1 cellular context compared by ENCODE assay signal in genomic region chr11:61828629-61829407, GRCh38.
A peak's percentile ranks its signal among the peaks of the same experiment; 100 is the strongest.
TF ChIP-seq lines count a peak whose summit lies in the region.

No MANE protein-coding gene starts in this region.

TF ChIP-seq in HepG2, 621 proteins besides CTCF, POLR2A, EP300 and RAD21 (continued from another document and continues in another):
- TF ChIP-seq ATF1 (CRISPR knock-in tag; IDR thresholded peaks at IDR 0.05): no peak
- TF ChIP-seq ZSCAN31 (CRISPR knock-in tag; IDR thresholded peaks at IDR 0.05; ENCODE audit: low read depth): no peak; the same call in 1 of the 2 replicates
- no peak for TF ChIP-seq SRSF1 (optimal IDR thresholded peaks at IDR 0.05; ENCODE audit: low read depth, low read length)
- TF ChIP-seq ZBTB42 (CRISPR knock-in tag; IDR thresholded peaks at IDR 0.05): no peak
- peak; percentile 58; the same call in 1 of the 2 replicates for TF ChIP-seq PHF21A (CRISPR knock-in tag; IDR thresholded peaks at IDR 0.05)
- TF ChIP-seq FOXK1 (CRISPR knock-in tag; IDR thresholded peaks at IDR 0.05; ENCODE audit: borderline replicate concordance, low read depth): no peak
- TF ChIP-seq ZNF780A (CRISPR knock-in tag; IDR thresholded peaks at IDR 0.05): no peak
- TF ChIP-seq MTA3 (CRISPR knock-in tag; IDR thresholded peaks at IDR 0.05): no peak
- TF ChIP-seq POLR2AphosphoS5 (IDR thresholded peaks at IDR 0.05; ENCODE audit: low read depth, low read length): no peak
- TF ChIP-seq, protein P1, sequence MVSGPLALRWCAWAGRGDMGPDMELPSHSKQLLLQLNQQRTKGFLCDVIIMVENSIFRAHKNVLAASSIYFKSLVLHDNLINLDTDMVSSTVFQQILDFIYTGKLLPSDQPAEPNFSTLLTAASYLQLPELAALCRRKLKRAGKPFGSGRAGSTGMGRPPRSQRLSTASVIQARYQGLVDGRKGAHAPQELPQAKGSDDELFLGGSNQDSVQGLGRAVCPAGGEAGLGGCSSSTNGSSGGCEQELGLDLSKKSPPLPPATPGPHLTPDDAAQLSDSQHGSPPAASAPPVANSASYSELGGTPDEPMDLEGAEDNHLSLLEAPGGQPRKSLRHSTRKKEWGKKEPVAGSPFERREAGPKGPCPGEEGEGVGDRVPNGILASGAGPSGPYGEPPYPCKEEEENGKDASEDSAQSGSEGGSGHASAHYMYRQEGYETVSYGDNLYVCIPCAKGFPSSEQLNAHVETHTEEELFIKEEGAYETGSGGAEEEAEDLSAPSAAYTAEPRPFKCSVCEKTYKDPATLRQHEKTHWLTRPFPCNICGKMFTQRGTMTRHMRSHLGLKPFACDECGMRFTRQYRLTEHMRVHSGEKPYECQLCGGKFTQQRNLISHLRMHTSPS (CRISPR knock-in tag; IDR thresholded peaks at IDR 0.05; ENCODE audit: low read depth): no peak
- TF ChIP-seq ARNT (IDR thresholded peaks at IDR 0.05): no peak
- no peak for TF ChIP-seq U2AF1 (optimal IDR thresholded peaks at IDR 0.05; ENCODE audit: low read depth, low read length)
- no peak for TF ChIP-seq MNT (IDR thresholded peaks at IDR 0.05)
- no peak for TF ChIP-seq DR1 (CRISPR knock-in tag; IDR thresholded peaks at IDR 0.05)
- TF ChIP-seq ZNF570 (CRISPR knock-in tag; IDR thresholded peaks at IDR 0.05; ENCODE audit: borderline replicate concordance): no peak
- TF ChIP-seq ZNF674 (CRISPR knock-in tag; IDR thresholded peaks at IDR 0.05; ENCODE audit: low read depth): no peak
- TF ChIP-seq NRL (CRISPR knock-in tag; IDR thresholded peaks at IDR 0.05; ENCODE audit: borderline replicate concordance): no peak; the same call in 1 of the 2 replicates
- peak; percentile 91 for TF ChIP-seq YY1 (IDR thresholded peaks at IDR 0.05; ENCODE audit: insufficient read depth, insufficient replicate concordance, low read depth, low read length)
- no peak for TF ChIP-seq MED13 (CRISPR knock-in tag; IDR thresholded peaks at IDR 0.05)
- no peak for TF ChIP-seq IRF2 (CRISPR knock-in tag; IDR thresholded peaks at IDR 0.05)
- TF ChIP-seq KDM4B (CRISPR knock-in tag; IDR thresholded peaks at IDR 0.05): no peak
- TF ChIP-seq, protein P2, sequence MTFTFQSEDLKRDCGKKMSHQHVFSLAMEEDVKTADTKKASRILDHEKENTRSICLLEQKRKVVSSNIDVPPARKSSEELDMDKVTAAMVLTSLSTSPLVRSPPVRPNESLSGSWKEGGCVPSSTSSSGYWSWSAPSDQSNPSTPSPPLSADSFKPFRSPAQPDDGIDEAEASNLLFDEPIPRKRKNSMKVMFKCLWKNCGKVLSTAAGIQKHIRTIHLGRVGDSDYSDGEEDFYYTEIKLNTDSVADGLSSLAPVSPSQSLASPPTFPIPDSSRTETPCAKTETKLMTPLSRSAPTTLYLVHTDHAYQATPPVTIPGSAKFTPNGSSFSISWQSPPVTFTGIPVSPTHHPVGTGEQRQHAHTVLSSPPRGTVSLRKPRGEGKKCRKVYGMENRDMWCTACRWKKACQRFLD (CRISPR knock-in tag; IDR thresholded peaks at IDR 0.05; ENCODE audit: borderline replicate concordance): no peak
- peak; percentile 20 for TF ChIP-seq RBM39 (IDR thresholded peaks at IDR 0.05; ENCODE audit: low read depth, low read length, poor library complexity, severe bottlenecking)
- no peak for TF ChIP-seq ZNF556 (CRISPR knock-in tag; IDR thresholded peaks at IDR 0.05; ENCODE audit: borderline replicate concordance)
- TF ChIP-seq NFE2 (CRISPR knock-in tag; IDR thresholded peaks at IDR 0.05): no peak
- no peak for TF ChIP-seq FOXP1 (IDR thresholded peaks at IDR 0.05)
- TF ChIP-seq FOXP1 (CRISPR knock-in tag; IDR thresholded peaks at IDR 0.05): no peak
- TF ChIP-seq ZBTB26 (CRISPR knock-in tag; IDR thresholded peaks at IDR 0.05; ENCODE audit: borderline replicate concordance): no peak
- TF ChIP-seq, protein P3, sequence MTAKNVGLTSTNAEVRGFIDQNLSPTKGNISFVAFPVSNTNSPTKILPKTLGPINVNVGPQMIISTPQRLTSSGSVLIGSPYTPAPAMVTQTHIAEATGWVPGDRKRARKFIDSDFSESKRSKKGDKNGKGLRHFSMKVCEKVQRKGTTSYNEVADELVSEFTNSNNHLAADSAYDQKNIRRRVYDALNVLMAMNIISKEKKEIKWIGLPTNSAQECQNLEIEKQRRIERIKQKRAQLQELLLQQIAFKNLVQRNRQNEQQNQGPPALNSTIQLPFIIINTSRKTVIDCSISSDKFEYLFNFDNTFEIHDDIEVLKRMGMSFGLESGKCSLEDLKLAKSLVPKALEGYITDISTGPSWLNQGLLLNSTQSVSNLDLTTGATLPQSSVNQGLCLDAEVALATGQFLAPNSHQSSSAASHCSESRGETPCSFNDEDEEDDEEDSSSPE (CRISPR knock-in tag; IDR thresholded peaks at IDR 0.05): no peak
- TF ChIP-seq ZNF614 (CRISPR knock-in tag; IDR thresholded peaks at IDR 0.05; ENCODE audit: borderline replicate concordance): no peak
- no peak for TF ChIP-seq SMAD9 (CRISPR knock-in tag; IDR thresholded peaks at IDR 0.05)
- TF ChIP-seq KDM2A (CRISPR knock-in tag; IDR thresholded peaks at IDR 0.05; ENCODE audit: borderline replicate concordance, low read depth): peak; percentile 74; the same call in 1 of the 2 replicates
- TF ChIP-seq, protein P4, sequence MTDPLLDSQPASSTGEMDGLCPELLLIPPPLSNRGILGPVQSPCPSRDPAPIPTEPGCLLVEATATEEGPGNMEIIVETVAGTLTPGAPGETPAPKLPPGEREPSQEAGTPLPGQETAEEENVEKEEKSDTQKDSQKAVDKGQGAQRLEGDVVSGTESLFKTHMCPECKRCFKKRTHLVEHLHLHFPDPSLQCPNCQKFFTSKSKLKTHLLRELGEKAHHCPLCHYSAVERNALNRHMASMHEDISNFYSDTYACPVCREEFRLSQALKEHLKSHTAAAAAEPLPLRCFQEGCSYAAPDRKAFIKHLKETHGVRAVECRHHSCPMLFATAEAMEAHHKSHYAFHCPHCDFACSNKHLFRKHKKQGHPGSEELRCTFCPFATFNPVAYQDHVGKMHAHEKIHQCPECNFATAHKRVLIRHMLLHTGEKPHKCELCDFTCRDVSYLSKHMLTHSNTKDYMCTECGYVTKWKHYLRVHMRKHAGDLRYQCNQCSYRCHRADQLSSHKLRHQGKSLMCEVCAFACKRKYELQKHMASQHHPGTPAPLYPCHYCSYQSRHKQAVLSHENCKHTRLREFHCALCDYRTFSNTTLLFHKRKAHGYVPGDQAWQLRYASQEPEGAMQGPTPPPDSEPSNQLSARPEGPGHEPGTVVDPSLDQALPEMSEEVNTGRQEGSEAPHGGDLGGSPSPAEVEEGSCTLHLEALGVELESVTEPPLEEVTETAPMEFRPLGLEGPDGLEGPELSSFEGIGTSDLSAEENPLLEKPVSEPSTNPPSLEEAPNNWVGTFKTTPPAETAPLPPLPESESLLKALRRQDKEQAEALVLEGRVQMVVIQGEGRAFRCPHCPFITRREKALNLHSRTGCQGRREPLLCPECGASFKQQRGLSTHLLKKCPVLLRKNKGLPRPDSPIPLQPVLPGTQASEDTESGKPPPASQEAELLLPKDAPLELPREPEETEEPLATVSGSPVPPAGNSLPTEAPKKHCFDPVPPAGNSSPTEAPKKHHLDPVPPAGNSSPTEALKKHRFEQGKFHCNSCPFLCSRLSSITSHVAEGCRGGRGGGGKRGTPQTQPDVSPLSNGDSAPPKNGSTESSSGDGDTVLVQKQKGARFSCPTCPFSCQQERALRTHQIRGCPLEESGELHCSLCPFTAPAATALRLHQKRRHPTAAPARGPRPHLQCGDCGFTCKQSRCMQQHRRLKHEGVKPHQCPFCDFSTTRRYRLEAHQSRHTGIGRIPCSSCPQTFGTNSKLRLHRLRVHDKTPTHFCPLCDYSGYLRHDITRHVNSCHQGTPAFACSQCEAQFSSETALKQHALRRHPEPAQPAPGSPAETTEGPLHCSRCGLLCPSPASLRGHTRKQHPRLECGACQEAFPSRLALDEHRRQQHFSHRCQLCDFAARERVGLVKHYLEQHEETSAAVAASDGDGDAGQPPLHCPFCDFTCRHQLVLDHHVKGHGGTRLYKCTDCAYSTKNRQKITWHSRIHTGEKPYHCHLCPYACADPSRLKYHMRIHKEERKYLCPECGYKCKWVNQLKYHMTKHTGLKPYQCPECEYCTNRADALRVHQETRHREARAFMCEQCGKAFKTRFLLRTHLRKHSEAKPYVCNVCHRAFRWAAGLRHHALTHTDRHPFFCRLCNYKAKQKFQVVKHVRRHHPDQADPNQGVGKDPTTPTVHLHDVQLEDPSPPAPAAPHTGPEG (CRISPR knock-in tag; IDR thresholded peaks at IDR 0.05): no peak
- TF ChIP-seq ZNF792 (CRISPR knock-in tag; IDR thresholded peaks at IDR 0.05): no peak
- 0 out of 2 replicates have a peak, but pooled peaks have one; percentile 13 for TF ChIP-seq ZNF280D (CRISPR knock-in tag; IDR thresholded peaks at IDR 0.05)
- no peak for TF ChIP-seq KDM5B (CRISPR knock-in tag; IDR thresholded peaks at IDR 0.05; ENCODE audit: borderline replicate concordance)
- no peak for TF ChIP-seq FOXO4 (CRISPR knock-in tag; conservative IDR thresholded peaks at IDR 0.05)
- TF ChIP-seq, protein P5, sequence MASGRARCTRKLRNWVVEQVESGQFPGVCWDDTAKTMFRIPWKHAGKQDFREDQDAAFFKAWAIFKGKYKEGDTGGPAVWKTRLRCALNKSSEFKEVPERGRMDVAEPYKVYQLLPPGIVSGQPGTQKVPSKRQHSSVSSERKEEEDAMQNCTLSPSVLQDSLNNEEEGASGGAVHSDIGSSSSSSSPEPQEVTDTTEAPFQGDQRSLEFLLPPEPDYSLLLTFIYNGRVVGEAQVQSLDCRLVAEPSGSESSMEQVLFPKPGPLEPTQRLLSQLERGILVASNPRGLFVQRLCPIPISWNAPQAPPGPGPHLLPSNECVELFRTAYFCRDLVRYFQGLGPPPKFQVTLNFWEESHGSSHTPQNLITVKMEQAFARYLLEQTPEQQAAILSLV (CRISPR knock-in tag; IDR thresholded peaks at IDR 0.05; ENCODE audit: borderline replicate concordance): no peak
- TF ChIP-seq ZFY (CRISPR knock-in tag; IDR thresholded peaks at IDR 0.05): peak; percentile 50
- TF ChIP-seq BRD4 (CRISPR knock-in tag; IDR thresholded peaks at IDR 0.05): 0 out of 2 replicates have a peak, but pooled peaks have one; percentile 38
- TF ChIP-seq HNF4G (IDR thresholded peaks at IDR 0.05; ENCODE audit: borderline replicate concordance, low read depth, low read length): no peak
- TF ChIP-seq HNF4G (CRISPR knock-in tag; IDR thresholded peaks at IDR 0.05; ENCODE audit: borderline replicate concordance, low read depth): 0 out of 2 replicates have a peak, but pooled peaks have one; percentile 5
- no peak for TF ChIP-seq LCORL (IDR thresholded peaks at IDR 0.05)
- peak; percentile 47; the same call in 1 of the 2 replicates for TF ChIP-seq LCORL (CRISPR knock-in tag; IDR thresholded peaks at IDR 0.05)
